ENCODE assay signal across 8 cellular contexts in genomic region chr19:47365455-47365854, GRCh38. TPM values are rescaled to one million over a fixed set of nuclear protein-coding genes. Genes with fewer than 3 reads are reported as not detected.
"Had no signal": no experiment of that assay in that cellular context is flagged by ENCODE, and none has a peak within 500 bp of the region (broad histone marks: within the 10 kb centered on the region; RNA-seq: fewer than 3 reads in every experiment).

No MANE protein-coding gene starts in this region.

RNA-seq across cellular contexts. Expression of gene C5AR2, which starts 33.5 kb away (rescaled TPM):
- total RNA-seq: activated CD4-positive, alpha-beta T cell treated with anti-CD3 and anti-CD28 coated beads for 36 hours; activated T-helper 2 cell treated with anti-CD3 and anti-CD28 coated beads, Interferon-gamma antibody, Interleukin-2, Interleukin-4, amounts not matched to agents 10 μg/mL and 5 μg/mL and 100 μg/mL, durations not matched to agents 14 hours and 24 hours and 36 hours; cardiac muscle cell had no signal

RNA-seq across cellular contexts. Expression of gene MEIS3, which starts 53.9 kb away (rescaled TPM):
- total RNA-seq: activated CD4-positive, alpha-beta T cell treated with anti-CD3 and anti-CD28 coated beads, Interleukin-2, amount 10 ng/mL, durations not matched to agents 7 days and 5 days; activated CD8-positive, alpha-beta memory T cell treated with anti-CD3 and anti-CD28 coated beads, Interleukin-2, amount 10 ng/mL, durations not matched to agents 7 days and 5 days; activated CD8-positive, alpha-beta T cell treated with anti-CD3 and anti-CD28 coated beads, Interleukin-2, amount 10 ng/mL, durations not matched to agents 7 days and 5 days; T-helper 1 cell treated with Interleukin-12 subunit alpha and Interleukin-12 subunit beta and Interleukin-4 antibody, amounts not matched to agents 30 ng/mL and 1 ng/mL, for 36 hours had no signal

RNA-seq across cellular contexts. Expression of gene C5AR1, which starts 55.8 kb away (rescaled TPM):
- total RNA-seq: activated CD4-positive, alpha-beta memory T cell treated with anti-CD3 and anti-CD28 coated beads, Interleukin-2, amount 10 ng/mL, durations not matched to agents 7 days and 5 days; cardiac muscle cell had no signal
